8 cellular contexts compared by ENCODE assay signal in the genomic region with DNA sequence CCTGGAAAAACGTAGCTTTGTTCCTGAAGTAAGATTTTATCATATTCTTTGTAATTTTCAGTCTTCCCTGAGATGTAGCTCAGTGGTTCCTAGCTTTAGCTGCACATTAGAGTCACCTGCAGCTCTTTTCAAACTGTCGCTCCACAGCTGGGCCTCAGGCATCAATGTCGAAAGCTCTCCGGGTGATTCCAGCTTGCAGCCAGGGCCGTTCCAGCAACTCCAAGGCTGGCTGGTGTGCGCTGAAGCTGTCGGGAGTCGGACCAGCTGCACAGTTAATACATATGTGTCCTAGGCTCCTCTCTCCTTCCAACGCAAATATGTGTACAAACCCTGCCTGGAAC. TPM values are rescaled to one million over a fixed set of nuclear protein-coding genes. Genes with fewer than 3 reads are reported as not detected.
DNase-seq lines count a peak whose midpoint lies in the region; TF ChIP-seq lines count a peak whose summit lies in the region.

No MANE protein-coding gene starts in this region.

- peak overlapping the region; percentile 91 for H3K4me3 ChIP-seq in HUES6 (ENCODE audit: low read depth, low read length)
- peak overlapping the region; percentile 80 for H3K4me3 ChIP-seq in choroid plexus epithelial cell (ENCODE audit: low read depth, low read length)

- no peaks in the 10 kb centered on the region for H3K27me3 ChIP-seq in HUES6 (ENCODE audit: control insufficient read depth, insufficient read depth, low read length)

- no peaks in the 10 kb centered on the region; the same call in 1 of the 2 replicates for H3K36me3 ChIP-seq in HUES6 (ENCODE audit: control insufficient read depth, insufficient read depth, low read length)

- peaks cover 6% of the 10 kb centered on the region for H3K4me1 ChIP-seq in HUES6 (ENCODE audit: control insufficient read depth, insufficient read depth, low read length)

- CTCF ChIA-PET in activated naive CD4-positive, alpha-beta T cell treated with anti-CD3 and anti-CD28 coated beads for 36 hours (lab: Charles Lee): interaction anchor here (0.9 to 2.7 kb wide), 5 partner anchors 44 to 141 kb away, joined by 3 to 10 read pairs (median 6); no protein-coding TSS in a partner anchor

- H3K4me1 Mint-ChIP-seq in activated naive CD4-positive, alpha-beta T cell treated with anti-CD3 and anti-CD28 coated beads for 36 hours (ENCODE audit: low read depth): peaks cover 24% of the 10 kb centered on the region
- peaks cover 28% of the 10 kb centered on the region for H3K4me1 Mint-ChIP-seq in nephron

- no peak for DNase-seq in activated naive CD4-positive, alpha-beta T cell treated with anti-CD3 and anti-CD28 coated beads for 36 hours
- DNase-seq in activated naive CD4-positive, alpha-beta T cell treated with Interleukin-2 at 50 U/mL for 16 hours: no peak
- DNase-seq in choroid plexus epithelial cell (ENCODE audit: low read depth): no peak
- no peak for DNase-seq in effector CD8-positive, alpha-beta T cell (lab: John Stamatoyannopoulos, UW)
- DNase-seq in stimulated activated CD4-positive, alpha-beta T cell treated with anti-CD3 and anti-CD28 coated beads, Interleukin-15, amount 100 ng/mL, for 24 hours: no peak
- DNase-seq in NCI-H345 (lab: John Stamatoyannopoulos, UW): no peak

- peak overlapping the region; percentile 89 for H3K27ac Mint-ChIP-seq in activated naive CD4-positive, alpha-beta T cell treated with anti-CD3 and anti-CD28 coated beads for 36 hours
- peak overlapping the region; percentile 99 to 100 (median 99) for H3K27ac Mint-ChIP-seq in nephron

- peaks cover 14% of the 10 kb centered on the region for H3K36me3 Mint-ChIP-seq in activated naive CD4-positive, alpha-beta T cell treated with anti-CD3 and anti-CD28 coated beads for 36 hours (ENCODE audit: low read depth)
- no peaks in the 10 kb centered on the region for H3K36me3 Mint-ChIP-seq in nephron (ENCODE audit: low read depth)

- H3K9ac ChIP-seq in HUES6 (ENCODE audit: low read length): peak overlapping the region; percentile 93

- H3K27me3 Mint-ChIP-seq in activated naive CD4-positive, alpha-beta T cell treated with anti-CD3 and anti-CD28 coated beads for 36 hours (ENCODE audit: low read depth): no peaks in the 10 kb centered on the region
- H3K27me3 Mint-ChIP-seq in nephron (ENCODE audit: low read depth): no peaks in the 10 kb centered on the region

- H3K9me3 Mint-ChIP-seq in activated naive CD4-positive, alpha-beta T cell treated with anti-CD3 and anti-CD28 coated beads for 36 hours: peaks cover 3% of the 10 kb centered on the region
- no peaks in the 10 kb centered on the region for H3K9me3 Mint-ChIP-seq in nephron

- peak overlapping the region; percentile 90 for H3K27ac ChIP-seq in HUES6 (ENCODE audit: low read depth, low read length)

- no peak for TF ChIP-seq CTCF in choroid plexus epithelial cell (conservative IDR thresholded peaks at IDR 0.05; ENCODE audit: low read depth, low read length)
- no peak for TF ChIP-seq CTCF in nephron (IDR thresholded peaks at IDR 0.05; ENCODE audit: unreplicated experiment in 3 of 3)

- H3K9me3 ChIP-seq in HUES6 (ENCODE audit: control insufficient read depth, insufficient read depth, low read depth, low read length): no peaks in the 10 kb centered on the region

- intact Hi-C loops in activated naive CD4-positive, alpha-beta T cell treated with anti-CD3 and anti-CD28 coated beads for 36 hours (cut with micrococcal nuclease): loop anchor here (1.0 kb wide), 5 partner anchors 42 to 237 kb away; a partner anchor contains a TSS

- peak overlapping the region; percentile 99 for H3K4me3 Mint-ChIP-seq in activated naive CD4-positive, alpha-beta T cell treated with anti-CD3 and anti-CD28 coated beads for 36 hours
- H3K4me3 Mint-ChIP-seq in nephron: peak overlapping the region; percentile 100

RNA-seq across cellular contexts. Expression of a gene that starts 0.6 kb away (rescaled TPM):
- 1 to 10 TPM; 2.6 to 3.1 TPM for total RNA-seq in activated naive CD4-positive, alpha-beta T cell treated with anti-CD3 and anti-CD28 coated beads for 36 hours

RNA-seq across cellular contexts. Expression of a gene that starts 5.4 kb away (rescaled TPM):
- total RNA-seq in activated naive CD4-positive, alpha-beta T cell treated with anti-CD3 and anti-CD28 coated beads for 36 hours: 1 to 10 TPM; 9.1 to 9.7 TPM

RNA-seq across cellular contexts. Expression of a gene that starts 42.3 kb away (rescaled TPM):
- 1 to 10 TPM; 2.7 to 3.1 TPM for total RNA-seq in activated naive CD4-positive, alpha-beta T cell treated with anti-CD3 and anti-CD28 coated beads for 36 hours

RNA-seq across cellular contexts. Expression of a gene that starts 43.4 kb away (rescaled TPM):
- 10 to 100 TPM; 90.4 to 96.0 TPM for total RNA-seq in activated naive CD4-positive, alpha-beta T cell treated with anti-CD3 and anti-CD28 coated beads for 36 hours
